1 cellular context compared by ENCODE assay signal in the genomic region with DNA sequence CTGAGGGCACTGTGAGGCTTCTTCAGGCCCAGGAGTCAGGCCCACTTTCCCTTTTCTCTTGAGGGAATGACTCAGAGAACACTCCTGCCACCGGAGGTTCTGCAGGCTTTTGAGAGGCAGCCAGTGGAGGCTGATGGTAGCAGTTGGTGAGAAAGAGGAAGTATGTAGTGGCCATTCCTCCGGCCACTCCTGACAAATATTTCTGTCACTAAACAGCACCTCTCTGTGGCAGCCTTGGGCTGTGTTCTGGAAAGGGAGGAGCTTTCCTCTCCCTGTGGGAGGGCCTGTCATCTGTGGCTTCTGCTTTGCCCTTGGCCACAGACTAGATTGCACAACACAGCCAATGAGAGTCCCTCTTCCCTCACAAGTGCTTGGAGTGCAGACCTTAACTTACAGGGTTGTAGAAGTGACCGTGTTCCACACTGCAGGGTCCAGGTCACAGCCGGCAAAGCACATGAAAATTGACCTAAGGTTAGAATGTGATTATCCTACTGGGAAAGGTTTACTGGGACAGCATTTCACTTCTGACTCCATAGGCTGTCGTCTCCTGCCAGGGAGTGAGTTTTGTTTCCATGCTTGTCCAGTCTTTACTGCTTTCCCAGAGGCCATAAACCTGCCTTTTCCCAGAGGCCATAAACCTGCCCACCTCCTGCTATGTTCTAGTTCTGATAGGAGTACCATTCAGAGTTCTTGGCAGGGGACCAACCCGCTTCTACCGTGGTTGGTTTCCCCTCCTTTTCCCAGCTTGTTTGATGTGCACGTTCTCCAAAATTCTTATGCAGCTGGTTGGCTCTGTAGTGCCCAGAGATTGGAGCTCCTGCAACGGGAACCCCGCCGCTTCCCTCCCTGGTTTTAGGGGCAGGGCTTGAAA.
TF ChIP-seq lines count a peak whose summit lies in the region.

No MANE protein-coding gene starts in this region.

TF ChIP-seq in K562, 482 proteins besides CTCF, POLR2A, EP300 and RAD21 (continued from another document and continues in another):
- TF ChIP-seq, protein P1, sequence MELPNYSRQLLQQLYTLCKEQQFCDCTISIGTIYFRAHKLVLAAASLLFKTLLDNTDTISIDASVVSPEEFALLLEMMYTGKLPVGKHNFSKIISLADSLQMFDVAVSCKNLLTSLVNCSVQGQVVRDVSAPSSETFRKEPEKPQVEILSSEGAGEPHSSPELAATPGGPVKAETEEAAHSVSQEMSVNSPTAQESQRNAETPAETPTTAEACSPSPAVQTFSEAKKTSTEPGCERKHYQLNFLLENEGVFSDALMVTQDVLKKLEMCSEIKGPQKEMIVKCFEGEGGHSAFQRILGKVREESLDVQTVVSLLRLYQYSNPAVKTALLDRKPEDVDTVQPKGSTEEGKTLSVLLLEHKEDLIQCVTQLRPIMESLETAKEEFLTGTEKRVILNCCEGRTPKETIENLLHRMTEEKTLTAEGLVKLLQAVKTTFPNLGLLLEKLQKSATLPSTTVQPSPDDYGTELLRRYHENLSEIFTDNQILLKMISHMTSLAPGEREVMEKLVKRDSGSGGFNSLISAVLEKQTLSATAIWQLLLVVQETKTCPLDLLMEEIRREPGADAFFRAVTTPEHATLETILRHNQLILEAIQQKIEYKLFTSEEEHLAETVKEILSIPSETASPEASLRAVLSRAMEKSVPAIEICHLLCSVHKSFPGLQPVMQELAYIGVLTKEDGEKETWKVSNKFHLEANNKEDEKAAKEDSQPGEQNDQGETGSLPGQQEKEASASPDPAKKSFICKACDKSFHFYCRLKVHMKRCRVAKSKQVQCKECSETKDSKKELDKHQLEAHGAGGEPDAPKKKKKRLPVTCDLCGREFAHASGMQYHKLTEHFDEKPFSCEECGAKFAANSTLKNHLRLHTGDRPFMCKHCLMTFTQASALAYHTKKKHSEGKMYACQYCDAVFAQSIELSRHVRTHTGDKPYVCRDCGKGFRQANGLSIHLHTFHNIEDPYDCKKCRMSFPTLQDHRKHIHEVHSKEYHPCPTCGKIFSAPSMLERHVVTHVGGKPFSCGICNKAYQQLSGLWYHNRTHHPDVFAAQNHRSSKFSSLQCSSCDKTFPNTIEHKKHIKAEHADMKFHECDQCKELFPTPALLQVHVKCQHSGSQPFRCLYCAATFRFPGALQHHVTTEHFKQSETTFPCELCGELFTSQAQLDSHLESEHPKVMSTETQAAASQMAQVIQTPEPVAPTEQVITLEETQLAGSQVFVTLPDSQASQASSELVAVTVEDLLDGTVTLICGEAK (IDR thresholded peaks at IDR 0.05) = no peak
- TF ChIP-seq, protein P1 (CRISPR knock-in tag; IDR thresholded peaks at IDR 0.05) = no peak
- TF ChIP-seq ZNF121 (CRISPR knock-in tag; conservative IDR thresholded peaks at IDR 0.05) = no peak
- TF ChIP-seq, protein P2, sequence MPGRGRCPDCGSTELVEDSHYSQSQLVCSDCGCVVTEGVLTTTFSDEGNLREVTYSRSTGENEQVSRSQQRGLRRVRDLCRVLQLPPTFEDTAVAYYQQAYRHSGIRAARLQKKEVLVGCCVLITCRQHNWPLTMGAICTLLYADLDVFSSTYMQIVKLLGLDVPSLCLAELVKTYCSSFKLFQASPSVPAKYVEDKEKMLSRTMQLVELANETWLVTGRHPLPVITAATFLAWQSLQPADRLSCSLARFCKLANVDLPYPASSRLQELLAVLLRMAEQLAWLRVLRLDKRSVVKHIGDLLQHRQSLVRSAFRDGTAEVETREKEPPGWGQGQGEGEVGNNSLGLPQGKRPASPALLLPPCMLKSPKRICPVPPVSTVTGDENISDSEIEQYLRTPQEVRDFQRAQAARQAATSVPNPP (IDR thresholded peaks at IDR 0.05; ENCODE audit: borderline replicate concordance, insufficient read depth, insufficient read length) = no peak
- TF ChIP-seq, protein P3, sequence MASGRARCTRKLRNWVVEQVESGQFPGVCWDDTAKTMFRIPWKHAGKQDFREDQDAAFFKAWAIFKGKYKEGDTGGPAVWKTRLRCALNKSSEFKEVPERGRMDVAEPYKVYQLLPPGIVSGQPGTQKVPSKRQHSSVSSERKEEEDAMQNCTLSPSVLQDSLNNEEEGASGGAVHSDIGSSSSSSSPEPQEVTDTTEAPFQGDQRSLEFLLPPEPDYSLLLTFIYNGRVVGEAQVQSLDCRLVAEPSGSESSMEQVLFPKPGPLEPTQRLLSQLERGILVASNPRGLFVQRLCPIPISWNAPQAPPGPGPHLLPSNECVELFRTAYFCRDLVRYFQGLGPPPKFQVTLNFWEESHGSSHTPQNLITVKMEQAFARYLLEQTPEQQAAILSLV (tag; IDR thresholded peaks at IDR 0.05) = peak; percentile 85
- TF ChIP-seq ZNF668 (CRISPR knock-in tag; IDR thresholded peaks at IDR 0.05) = no peak
- TF ChIP-seq CBX5 (IDR thresholded peaks at IDR 0.05; ENCODE audit: borderline replicate concordance, low read depth) = no peak
- TF ChIP-seq TFAM (CRISPR knock-in tag; conservative IDR thresholded peaks at IDR 0.05) = no peak
- peak; percentile 21; the same call in 1 of the 2 replicates for TF ChIP-seq MYNN (IDR thresholded peaks at IDR 0.05)
- no peak for TF ChIP-seq MYNN (CRISPR knock-in tag; IDR thresholded peaks at IDR 0.05)
- TF ChIP-seq, protein P4, sequence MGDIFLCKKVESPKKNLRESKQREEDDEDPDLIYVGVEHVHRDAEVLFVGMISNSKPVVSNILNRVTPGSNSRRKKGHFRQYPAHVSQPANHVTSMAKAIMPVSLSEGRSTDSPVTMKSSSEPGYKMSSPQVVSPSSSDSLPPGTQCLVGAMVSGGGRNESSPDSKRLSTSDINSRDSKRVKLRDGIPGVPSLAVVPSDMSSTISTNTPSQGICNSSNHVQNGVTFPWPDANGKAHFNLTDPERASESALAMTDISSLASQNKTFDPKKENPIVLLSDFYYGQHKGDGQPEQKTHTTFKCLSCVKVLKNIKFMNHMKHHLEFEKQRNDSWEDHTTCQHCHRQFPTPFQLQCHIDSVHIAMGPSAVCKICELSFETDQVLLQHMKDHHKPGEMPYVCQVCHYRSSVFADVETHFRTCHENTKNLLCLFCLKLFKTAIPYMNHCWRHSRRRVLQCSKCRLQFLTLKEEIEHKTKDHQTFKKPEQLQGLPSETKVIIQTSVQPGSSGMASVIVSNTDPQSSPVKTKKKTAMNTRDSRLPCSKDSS (IDR thresholded peaks at IDR 0.05; ENCODE audit: low read depth, partially characterized antibody) = no peak
- TF ChIP-seq GABPB1 (CRISPR knock-in tag; IDR thresholded peaks at IDR 0.05) = peak; percentile 60; the same call in 1 of the 2 replicates
- TF ChIP-seq HEY1 (CRISPR knock-in tag; IDR thresholded peaks at IDR 0.05; ENCODE audit: borderline replicate concordance) = no peak
- TF ChIP-seq, protein P5, sequence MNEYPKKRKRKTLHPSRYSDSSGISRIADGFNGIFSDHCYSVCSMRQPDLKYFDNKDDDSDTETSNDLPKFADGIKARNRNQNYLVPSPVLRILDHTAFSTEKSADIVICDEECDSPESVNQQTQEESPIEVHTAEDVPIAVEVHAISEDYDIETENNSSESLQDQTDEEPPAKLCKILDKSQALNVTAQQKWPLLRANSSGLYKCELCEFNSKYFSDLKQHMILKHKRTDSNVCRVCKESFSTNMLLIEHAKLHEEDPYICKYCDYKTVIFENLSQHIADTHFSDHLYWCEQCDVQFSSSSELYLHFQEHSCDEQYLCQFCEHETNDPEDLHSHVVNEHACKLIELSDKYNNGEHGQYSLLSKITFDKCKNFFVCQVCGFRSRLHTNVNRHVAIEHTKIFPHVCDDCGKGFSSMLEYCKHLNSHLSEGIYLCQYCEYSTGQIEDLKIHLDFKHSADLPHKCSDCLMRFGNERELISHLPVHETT (CRISPR knock-in tag; conservative IDR thresholded peaks at IDR 0.05 in 1 of 2, IDR thresholded peaks at IDR 0.05 in 1 of 2) = no peak
- no peak for TF ChIP-seq KHSRP (IDR thresholded peaks at IDR 0.05)
- TF ChIP-seq EP400 (IDR thresholded peaks at IDR 0.05) = peak; percentile 58
- TF ChIP-seq, protein P6, sequence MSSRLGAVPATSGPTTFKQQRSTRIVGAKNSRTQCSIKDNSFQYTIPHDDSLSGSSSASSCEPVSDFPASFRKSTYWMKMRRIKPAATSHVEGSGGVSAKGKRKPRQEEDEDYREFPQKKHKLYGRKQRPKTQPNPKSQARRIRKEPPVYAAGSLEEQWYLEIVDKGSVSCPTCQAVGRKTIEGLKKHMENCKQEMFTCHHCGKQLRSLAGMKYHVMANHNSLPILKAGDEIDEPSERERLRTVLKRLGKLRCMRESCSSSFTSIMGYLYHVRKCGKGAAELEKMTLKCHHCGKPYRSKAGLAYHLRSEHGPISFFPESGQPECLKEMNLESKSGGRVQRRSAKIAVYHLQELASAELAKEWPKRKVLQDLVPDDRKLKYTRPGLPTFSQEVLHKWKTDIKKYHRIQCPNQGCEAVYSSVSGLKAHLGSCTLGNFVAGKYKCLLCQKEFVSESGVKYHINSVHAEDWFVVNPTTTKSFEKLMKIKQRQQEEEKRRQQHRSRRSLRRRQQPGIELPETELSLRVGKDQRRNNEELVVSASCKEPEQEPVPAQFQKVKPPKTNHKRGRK (tag; IDR thresholded peaks at IDR 0.05) = no peak
- TF ChIP-seq HCFC1 (IDR thresholded peaks at IDR 0.05; ENCODE audit: low read depth, low read length) = peak; percentile 42; the same call in 1 of the 2 replicates
- TF ChIP-seq SMARCA4 (IDR thresholded peaks at IDR 0.05) = peak; percentile 84
- TF ChIP-seq ILF3 (IDR thresholded peaks at IDR 0.05; ENCODE audit: borderline replicate concordance) = no peak
- TF ChIP-seq BHLHE40 (IDR thresholded peaks at IDR 0.05; ENCODE audit: low read length) = peak; percentile 66; the same call in 1 of the 2 replicates
- no peak for TF ChIP-seq XRCC4 (IDR thresholded peaks at IDR 0.05; ENCODE audit: extremely low read depth, insufficient read depth, insufficient read length)
- TF ChIP-seq, protein P7, sequence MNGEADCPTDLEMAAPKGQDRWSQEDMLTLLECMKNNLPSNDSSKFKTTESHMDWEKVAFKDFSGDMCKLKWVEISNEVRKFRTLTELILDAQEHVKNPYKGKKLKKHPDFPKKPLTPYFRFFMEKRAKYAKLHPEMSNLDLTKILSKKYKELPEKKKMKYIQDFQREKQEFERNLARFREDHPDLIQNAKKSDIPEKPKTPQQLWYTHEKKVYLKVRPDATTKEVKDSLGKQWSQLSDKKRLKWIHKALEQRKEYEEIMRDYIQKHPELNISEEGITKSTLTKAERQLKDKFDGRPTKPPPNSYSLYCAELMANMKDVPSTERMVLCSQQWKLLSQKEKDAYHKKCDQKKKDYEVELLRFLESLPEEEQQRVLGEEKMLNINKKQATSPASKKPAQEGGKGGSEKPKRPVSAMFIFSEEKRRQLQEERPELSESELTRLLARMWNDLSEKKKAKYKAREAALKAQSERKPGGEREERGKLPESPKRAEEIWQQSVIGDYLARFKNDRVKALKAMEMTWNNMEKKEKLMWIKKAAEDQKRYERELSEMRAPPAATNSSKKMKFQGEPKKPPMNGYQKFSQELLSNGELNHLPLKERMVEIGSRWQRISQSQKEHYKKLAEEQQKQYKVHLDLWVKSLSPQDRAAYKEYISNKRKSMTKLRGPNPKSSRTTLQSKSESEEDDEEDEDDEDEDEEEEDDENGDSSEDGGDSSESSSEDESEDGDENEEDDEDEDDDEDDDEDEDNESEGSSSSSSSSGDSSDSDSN (IDR thresholded peaks at IDR 0.05; ENCODE audit: borderline replicate concordance in 1 of 2, low read depth in 2 of 2, low read length in 2 of 2) = peak in 1 of 2 experiments; percentile 86; a peak in 1 of 4 replicates
- TF ChIP-seq L3MBTL2 (IDR thresholded peaks at IDR 0.05) = peak; percentile 68
- no peak for TF ChIP-seq FOXJ2 (tag; IDR thresholded peaks at IDR 0.05)
- TF ChIP-seq CC2D1A (IDR thresholded peaks at IDR 0.05) = peak; percentile 84
- TF ChIP-seq, protein P8, sequence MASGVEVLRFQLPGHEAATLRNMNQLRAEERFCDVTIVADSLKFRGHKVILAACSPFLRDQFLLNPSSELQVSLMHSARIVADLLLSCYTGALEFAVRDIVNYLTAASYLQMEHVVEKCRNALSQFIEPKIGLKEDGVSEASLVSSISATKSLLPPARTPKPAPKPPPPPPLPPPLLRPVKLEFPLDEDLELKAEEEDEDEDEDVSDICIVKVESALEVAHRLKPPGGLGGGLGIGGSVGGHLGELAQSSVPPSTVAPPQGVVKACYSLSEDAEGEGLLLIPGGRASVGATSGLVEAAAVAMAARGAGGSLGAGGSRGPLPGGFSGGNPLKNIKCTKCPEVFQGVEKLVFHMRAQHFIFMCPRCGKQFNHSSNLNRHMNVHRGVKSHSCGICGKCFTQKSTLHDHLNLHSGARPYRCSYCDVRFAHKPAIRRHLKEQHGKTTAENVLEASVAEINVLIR (CRISPR knock-in tag; IDR thresholded peaks at IDR 0.05) = no peak
- TF ChIP-seq, protein P9, sequence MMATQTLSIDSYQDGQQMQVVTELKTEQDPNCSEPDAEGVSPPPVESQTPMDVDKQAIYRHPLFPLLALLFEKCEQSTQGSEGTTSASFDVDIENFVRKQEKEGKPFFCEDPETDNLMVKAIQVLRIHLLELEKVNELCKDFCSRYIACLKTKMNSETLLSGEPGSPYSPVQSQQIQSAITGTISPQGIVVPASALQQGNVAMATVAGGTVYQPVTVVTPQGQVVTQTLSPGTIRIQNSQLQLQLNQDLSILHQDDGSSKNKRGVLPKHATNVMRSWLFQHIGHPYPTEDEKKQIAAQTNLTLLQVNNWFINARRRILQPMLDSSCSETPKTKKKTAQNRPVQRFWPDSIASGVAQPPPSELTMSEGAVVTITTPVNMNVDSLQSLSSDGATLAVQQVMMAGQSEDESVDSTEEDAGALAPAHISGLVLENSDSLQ (IDR thresholded peaks at IDR 0.05) = peak; percentile 89
- TF ChIP-seq ZFP30 (CRISPR knock-in tag; IDR thresholded peaks at IDR 0.05; ENCODE audit: borderline replicate concordance) = no peak
- peak; percentile 8; the same call in 1 of the 2 replicates for TF ChIP-seq STAT5A (IDR thresholded peaks at IDR 0.05; ENCODE audit: borderline replicate concordance, low read length)
- TF ChIP-seq TAL1 (IDR thresholded peaks at IDR 0.05) = no peak
- TF ChIP-seq YY1 (IDR thresholded peaks at IDR 0.05; ENCODE audit: borderline replicate concordance in 1 of 3, control insufficient read depth in 1 of 3, extremely low read depth in 1 of 3, insufficient read depth in 3 of 3, insufficient read length in 1 of 3, insufficient replicate concordance in 2 of 3, low read depth in 1 of 3, low read length in 2 of 3) = peak in 2 of 3 experiments; percentile 60 to 81
